Comparison of ENCODE assay signal across 20 cellular contexts in the genomic region with DNA sequence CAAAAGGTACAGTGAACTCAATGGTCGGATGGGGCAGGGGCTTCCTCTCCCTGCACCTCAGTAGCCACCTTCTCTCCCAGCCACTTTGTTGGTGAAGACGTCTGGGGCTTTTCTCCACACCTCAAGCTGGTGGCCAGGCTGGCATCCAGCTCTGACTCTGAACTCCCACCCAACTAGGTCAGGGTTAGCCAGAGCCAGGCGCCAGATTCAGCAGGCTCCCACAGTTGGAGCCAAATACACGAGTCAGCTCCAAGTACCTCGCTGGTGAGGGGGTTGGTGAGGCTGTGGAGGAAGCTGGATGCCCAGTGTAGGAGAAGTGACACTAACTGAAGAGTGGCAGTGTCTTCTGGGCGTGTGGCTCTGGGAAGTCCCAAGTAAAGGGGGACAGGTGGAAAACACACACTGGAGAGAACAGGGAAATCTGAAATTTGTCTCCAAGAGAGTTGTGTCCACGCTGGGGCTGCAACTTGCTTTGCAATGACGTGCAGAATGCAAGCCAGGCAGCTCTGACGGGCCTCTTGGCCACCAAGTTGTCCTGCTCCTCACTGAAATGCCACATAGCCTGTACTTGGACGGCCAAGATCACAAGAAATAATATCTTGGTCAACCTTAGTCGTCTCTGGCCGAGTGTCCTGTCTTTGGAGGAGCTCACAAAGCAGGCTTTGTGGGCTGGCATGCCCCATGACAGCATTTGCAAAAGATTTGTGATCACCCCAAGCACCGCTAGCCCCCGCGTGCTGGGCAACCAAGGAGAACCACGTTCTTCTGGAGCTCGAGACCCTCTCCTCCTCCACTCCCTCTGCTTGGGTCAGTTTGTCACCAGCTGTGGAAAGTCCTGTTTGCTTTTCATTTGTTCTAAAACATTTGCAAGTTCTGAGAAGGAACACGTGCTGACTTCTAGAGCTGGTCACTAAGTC. TPM values are rescaled to one million over a fixed set of nuclear protein-coding genes. Genes with fewer than 3 reads are reported as not detected.
DNase-seq lines count a peak whose midpoint lies in the region; ATAC-seq and TF ChIP-seq lines count a peak whose summit lies in the region.
"Had no signal": no experiment of that assay in that cellular context is flagged by ENCODE, and none has a peak within 500 bp of the region (broad histone marks: within the 10 kb centered on the region; RNA-seq: fewer than 3 reads in every experiment).

No MANE protein-coding gene starts in this region.

- H3K27ac ChIP-seq in body of pancreas (peak overlapping the region; percentile 13 to 56 (median 39)), tibial artery (peak overlapping the region; percentile 29 to 71), neural progenitor cell (no peak overlapping the region)
- H3K27ac ChIP-seq: breast epithelium, left lung, Peyer's patch, transverse colon, WERI-Rb-1 had no signal

- no peaks in the 10 kb centered on the region for H3K27me3 ChIP-seq in body of pancreas
- no peaks in the 10 kb centered on the region for H3K27me3 ChIP-seq in tibial artery
- H3K27me3 ChIP-seq in neural progenitor cell: no peaks in the 10 kb centered on the region
- H3K27me3 ChIP-seq: breast epithelium, left lung, Peyer's patch, transverse colon had no signal

- 52% methylated on average over 18 of the region's 18 CpGs for WGBS in body of pancreas, 2 donors

- peaks cover 6% of the 10 kb centered on the region for H3F3A ChIP-seq in neural progenitor cell (ENCODE audit: low read depth)

- H3K4me1 ChIP-seq in body of pancreas: peaks cover 86% of the 10 kb centered on the region
- peaks cover 0 to 72% (median 44%) of the 10 kb centered on the region in 4 donors for H3K4me1 ChIP-seq in tibial artery
- H3K4me1 ChIP-seq in neural progenitor cell: peaks cover 23% of the 10 kb centered on the region

- no peak for TF ChIP-seq POLR2A in body of pancreas (IDR thresholded peaks at IDR 0.05)

- no peaks in the 10 kb centered on the region for H3K36me3 ChIP-seq in body of pancreas (replicated peaks in 1 of 2; ENCODE audit: insufficient read depth in 1 of 2, low read depth in 2 of 2)
- no peaks in the 10 kb centered on the region for H3K36me3 ChIP-seq in tibial artery
- no peaks in the 10 kb centered on the region for H3K36me3 ChIP-seq in neural progenitor cell
- H3K36me3 ChIP-seq: breast epithelium, left lung, Peyer's patch, transverse colon, WERI-Rb-1 had no signal

- no peaks in the 10 kb centered on the region for H3K27me3 Mint-ChIP-seq in activated naive CD4-positive, alpha-beta T cell treated with anti-CD3 and anti-CD28 coated beads, Interleukin-2, amount 10 ng/mL, durations not matched to agents 7 days and 5 days
- no peaks in the 10 kb centered on the region for H3K27me3 Mint-ChIP-seq in stimulated activated memory B cell treated with anti-CD40 and anti-IgM and Interleukin-4, amounts not matched to agents 10 μg/mL and 1 μg/mL and 100 μg/mL, for 72 hours
- peaks cover 8% of the 10 kb centered on the region for H3K27me3 Mint-ChIP-seq in neural progenitor cell (ENCODE audit: insufficient read depth, low read depth)
- H3K27me3 Mint-ChIP-seq: activated CD4-positive, alpha-beta memory T cell treated with anti-CD3 and anti-CD28 coated beads for 36 hours; activated naive CD8-positive, alpha-beta T cell treated with anti-CD3 and anti-CD28 coated beads for 36 hours had no signal

- H3K4me3 Mint-ChIP-seq in activated naive CD4-positive, alpha-beta T cell treated with anti-CD3 and anti-CD28 coated beads, Interleukin-2, amount 10 ng/mL, durations not matched to agents 7 days and 5 days: no peak overlapping the region
- no peak overlapping the region for H3K4me3 Mint-ChIP-seq in stimulated activated memory B cell treated with anti-CD40 and anti-IgM and Interleukin-4, amounts not matched to agents 10 μg/mL and 1 μg/mL and 100 μg/mL, for 72 hours
- no peak overlapping the region for H3K4me3 Mint-ChIP-seq in neural progenitor cell
- H3K4me3 Mint-ChIP-seq: activated CD4-positive, alpha-beta memory T cell treated with anti-CD3 and anti-CD28 coated beads for 36 hours; activated naive CD8-positive, alpha-beta T cell treated with anti-CD3 and anti-CD28 coated beads for 36 hours had no signal

- H3K9me3 ChIP-seq in body of pancreas (no peaks in the 10 kb centered on the region), tibial artery (no peaks in the 10 kb centered on the region), neural progenitor cell (ENCODE audit: low read depth) (no peaks in the 10 kb centered on the region)
- H3K9me3 ChIP-seq: breast epithelium, left lung, Peyer's patch, transverse colon had no signal

- H3K9me3 Mint-ChIP-seq in activated naive CD4-positive, alpha-beta T cell treated with anti-CD3 and anti-CD28 coated beads, Interleukin-2, amount 10 ng/mL, durations not matched to agents 7 days and 5 days: no peaks in the 10 kb centered on the region
- no peaks in the 10 kb centered on the region for H3K9me3 Mint-ChIP-seq in stimulated activated memory B cell treated with anti-CD40 and anti-IgM and Interleukin-4, amounts not matched to agents 10 μg/mL and 1 μg/mL and 100 μg/mL, for 72 hours
- H3K9me3 Mint-ChIP-seq in neural progenitor cell: peaks cover 33% of the 10 kb centered on the region
- H3K9me3 Mint-ChIP-seq: activated CD4-positive, alpha-beta memory T cell treated with anti-CD3 and anti-CD28 coated beads for 36 hours; activated naive CD8-positive, alpha-beta T cell treated with anti-CD3 and anti-CD28 coated beads for 36 hours had no signal

- H3K27ac Mint-ChIP-seq in activated naive CD4-positive, alpha-beta T cell treated with anti-CD3 and anti-CD28 coated beads, Interleukin-2, amount 10 ng/mL, durations not matched to agents 7 days and 5 days: peak overlapping the region; percentile 5
- no peak overlapping the region for H3K27ac Mint-ChIP-seq in stimulated activated memory B cell treated with anti-CD40 and anti-IgM and Interleukin-4, amounts not matched to agents 10 μg/mL and 1 μg/mL and 100 μg/mL, for 72 hours
- no peak overlapping the region for H3K27ac Mint-ChIP-seq in neural progenitor cell
- H3K27ac Mint-ChIP-seq: activated CD4-positive, alpha-beta memory T cell treated with anti-CD3 and anti-CD28 coated beads for 36 hours; activated naive CD8-positive, alpha-beta T cell treated with anti-CD3 and anti-CD28 coated beads for 36 hours had no signal

- H2AFZ ChIP-seq in neural progenitor cell (replicated peaks): no peak overlapping the region

- intact Hi-C loops in body of pancreas (cut with DNase I) (no loop called here), left ventricle myocardium superior (cut with micrococcal nuclease) (no loop called here), tibial artery (cut with DNase I; ENCODE audit: low total_unique reads) (no loop called here)

- H3K4me1 Mint-ChIP-seq in activated naive CD4-positive, alpha-beta T cell treated with anti-CD3 and anti-CD28 coated beads, Interleukin-2, amount 10 ng/mL, durations not matched to agents 7 days and 5 days: peaks cover 10% of the 10 kb centered on the region
- peaks cover 55% of the 10 kb centered on the region for H3K4me1 Mint-ChIP-seq in stimulated activated memory B cell treated with anti-CD40 and anti-IgM and Interleukin-4, amounts not matched to agents 10 μg/mL and 1 μg/mL and 100 μg/mL, for 72 hours
- H3K4me1 Mint-ChIP-seq in neural progenitor cell: peaks cover 28% of the 10 kb centered on the region

- H3K79me2 ChIP-seq in neural progenitor cell (ENCODE audit: low read depth): peaks cover 93% of the 10 kb centered on the region

- ATAC-seq in body of pancreas (peak; percentile 70), left ventricle myocardium superior (peak; percentile 83)
- ATAC-seq in stimulated activated memory B cell treated with anti-CD40 and anti-IgM and Interleukin-4, amounts not matched to agents 10 μg/mL and 1 μg/mL and 100 μg/mL, for 72 hours: no peak

- DNase-seq in activated naive CD4-positive, alpha-beta T cell treated with anti-CD3 and anti-CD28 coated beads, Interleukin-2, amount 10 ng/mL, durations not matched to agents 7 days and 5 days: no peak
- no peak for DNase-seq in activated naive CD4-positive, alpha-beta T cell (lab: John Stamatoyannopoulos, UW)
- DNase-seq in body of pancreas (peak; percentile 68 to 85 (median 81)), left ventricle myocardium superior (peak; percentile 67), tibial artery (no peak), cortex of kidney (lab: John Stamatoyannopoulos, UW) (no peak), neural progenitor cell (ENCODE audit: low spot score) (no peak)
- DNase-seq: 8988T; activated CD4-positive, alpha-beta memory T cell treated with anti-CD3 and anti-CD28 coated beads for 36 hours; activated naive CD8-positive, alpha-beta T cell treated with anti-CD3 and anti-CD28 coated beads for 36 hours; activated T-cell treated with anti-CD3 and anti-CD28 coated beads, Interleukin-2, amount 50 U/mL, for 48 hours; left lung; NCI-H2171 treated with DMSO at 0.1 percent for 48 hours; NCI-H82; Peyer's patch; transverse colon; WERI-Rb-1 had no signal

- peaks cover 12% of the 10 kb centered on the region for H3K36me3 Mint-ChIP-seq in activated naive CD4-positive, alpha-beta T cell treated with anti-CD3 and anti-CD28 coated beads, Interleukin-2, amount 10 ng/mL, durations not matched to agents 7 days and 5 days
- no peaks in the 10 kb centered on the region for H3K36me3 Mint-ChIP-seq in stimulated activated memory B cell treated with anti-CD40 and anti-IgM and Interleukin-4, amounts not matched to agents 10 μg/mL and 1 μg/mL and 100 μg/mL, for 72 hours
- peaks cover 28% of the 10 kb centered on the region for H3K36me3 Mint-ChIP-seq in neural progenitor cell

- H3K4me2 ChIP-seq in neural progenitor cell: no peak overlapping the region
- H3K4me2 ChIP-seq: smooth muscle cell had no signal

- no peak overlapping the region for H3K4me3 ChIP-seq in body of pancreas
- H3K4me3 ChIP-seq in tibial artery: no peak overlapping the region
- H3K4me3 ChIP-seq in neural progenitor cell: no peak overlapping the region
- H3K4me3 ChIP-seq: breast epithelium, left lung, Peyer's patch, smooth muscle cell, transverse colon had no signal

- CTCF ChIA-PET in activated naive CD4-positive, alpha-beta T cell treated with anti-CD3 and anti-CD28 coated beads, Interleukin-2, amount 10 ng/mL, durations not matched to agents 7 days and 5 days (lab: Charles Lee): no interaction called here

- no peak overlapping the region for H3K9ac ChIP-seq in neural progenitor cell

- peaks cover 12% of the 10 kb centered on the region for H4K20me1 ChIP-seq in neural progenitor cell (ENCODE audit: low read depth)

- TF ChIP-seq CTCF in body of pancreas (IDR thresholded peaks at IDR 0.05) (no peak), tibial artery (IDR thresholded peaks at IDR 0.05) (no peak), neural progenitor cell (IDR thresholded peaks at IDR 0.05) (no peak)

RNA-seq across cellular contexts. Expression of gene SLC7A1, which starts 18.1 kb away (rescaled TPM):
- 10 to 100 TPM; 15.3 to 30.3 TPM for total RNA-seq in body of pancreas
- 13.8 TPM for total RNA-seq in left ventricle myocardium superior
- 12.4 and 16.2 TPM in 2 replicates for total RNA-seq in neural progenitor cell (ENCODE audit: low replicate concordance)

Comparison
In these comparisons a context has a peak if more than half of its experiments do, and no peak if none do; other contexts are left out.
1. DNase-seq: peak in body of pancreas (4 of 4) and left ventricle myocardium superior (single experiment); none in activated naive CD4-positive, alpha-beta T cell treated with anti-CD3 and anti-CD28 coated beads, Interleukin-2, amount 10 ng/mL, durations not matched to agents 7 days and 5 days (single experiment), activated naive CD4-positive, alpha-beta T cell (0 of 4), tibial artery (0 of 2), cortex of kidney (single experiment) and neural progenitor cell (single experiment).